Comparison of ENCODE assay signal across 26 cellular contexts in the genomic region with DNA sequence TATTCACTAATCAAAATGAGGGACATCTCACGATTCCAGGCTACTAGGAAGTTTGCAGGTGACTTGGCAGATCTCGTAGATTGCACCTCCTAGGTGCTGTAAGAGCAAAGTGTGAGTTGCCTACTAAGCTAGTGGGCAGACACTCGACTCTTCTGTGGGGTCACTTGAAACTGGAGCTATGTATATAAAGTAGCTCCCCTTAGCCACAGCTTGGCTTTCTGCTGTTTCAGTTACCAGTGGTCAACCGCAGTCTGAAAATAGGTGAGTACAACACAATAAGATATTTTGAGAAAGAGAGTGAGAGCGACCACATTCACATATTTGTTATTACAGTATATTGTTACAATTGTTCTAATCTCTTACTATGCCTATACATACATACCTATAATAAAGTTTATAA. TPM values are rescaled to one million over a fixed set of nuclear protein-coding genes. Genes with fewer than 3 reads are reported as not detected.
"Had no signal": no experiment of that assay in that cellular context is flagged by ENCODE, and none has a peak within 500 bp of the region (broad histone marks: within the 10 kb centered on the region; RNA-seq: fewer than 3 reads in every experiment).

No MANE protein-coding gene starts in this region.

- ATAC-seq: gastroesophageal sphincter; left cardiac atrium; pancreas; right lobe of liver; stimulated activated memory B cell treated with anti-CD40 and anti-IgM and Interleukin-4, amounts not matched to agents 10 μg/mL and 1 μg/mL and 100 μg/mL, for 72 hours; upper lobe of right lung had no signal

- H3K9me3 Mint-ChIP-seq: nephron; stimulated activated memory B cell treated with anti-CD40 and anti-IgM and Interleukin-4, amounts not matched to agents 10 μg/mL and 1 μg/mL and 100 μg/mL, for 72 hours; stimulated activated naive CD8-positive, alpha-beta T cell treated with anti-CD3 and anti-CD28 coated beads, Interleukin-15, Interleukin-2, amounts not matched to agents 100 ng/mL and 50 ng/mL, for 24 hours had no signal

- H3K36me3 ChIP-seq: esophagus muscularis mucosa, gastroesophageal sphincter, left ventricle myocardium inferior, pancreas, prostate gland, right lobe of liver, spleen, tibial nerve, upper lobe of right lung, vagina had no signal

- H3K4me3 ChIP-seq: esophagus muscularis mucosa, gastroesophageal sphincter, left ventricle myocardium inferior, pancreas, prostate gland, right lobe of liver, spleen, tibial nerve, upper lobe of right lung, vagina had no signal

- H3K27me3 ChIP-seq: esophagus muscularis mucosa, gastroesophageal sphincter, pancreas, right lobe of liver, spleen, tibial nerve, upper lobe of right lung, vagina had no signal

- H3K9me3 ChIP-seq: esophagus muscularis mucosa, gastroesophageal sphincter, left ventricle myocardium inferior, pancreas, prostate gland, right lobe of liver, tibial nerve, upper lobe of right lung, vagina had no signal

- H3K4me1 Mint-ChIP-seq: nephron; stimulated activated memory B cell treated with anti-CD40 and anti-IgM and Interleukin-4, amounts not matched to agents 10 μg/mL and 1 μg/mL and 100 μg/mL, for 72 hours had no signal

- DNase-seq: cortex of kidney; effector memory CD4-positive, alpha-beta T cell; foreskin fibroblast; kidney; left cardiac atrium; left ventricle myocardium inferior; occipital lobe; pancreas; right lobe of liver; spleen; stimulated activated CD4-positive, alpha-beta T cell treated with anti-CD3 and anti-CD28 coated beads, Interleukin-15, amount 100 ng/mL, for 24 hours; stimulated activated CD4-positive, alpha-beta T cell treated with anti-CD3 and anti-CD28 coated beads, Interleukin-1b, Interleukin-23, amount 100 ng/mL, for 48 hours; stimulated activated CD4-positive, alpha-beta T cell treated with anti-CD3 and anti-CD28 coated beads, Interleukin-4, amount 100 ng/mL, for 24 hours; upper lobe of right lung had no signal

- H3K27me3 Mint-ChIP-seq: stimulated activated memory B cell treated with anti-CD40 and anti-IgM and Interleukin-4, amounts not matched to agents 10 μg/mL and 1 μg/mL and 100 μg/mL, for 72 hours; stimulated activated naive CD8-positive, alpha-beta T cell treated with anti-CD3 and anti-CD28 coated beads, Interleukin-15, Interleukin-2, amounts not matched to agents 100 ng/mL and 50 ng/mL, for 24 hours had no signal

- H3K4me3 Mint-ChIP-seq: nephron; stimulated activated memory B cell treated with anti-CD40 and anti-IgM and Interleukin-4, amounts not matched to agents 10 μg/mL and 1 μg/mL and 100 μg/mL, for 72 hours; stimulated activated naive CD8-positive, alpha-beta T cell treated with anti-CD3 and anti-CD28 coated beads, Interleukin-15, Interleukin-2, amounts not matched to agents 100 ng/mL and 50 ng/mL, for 24 hours had no signal

- H3K27ac Mint-ChIP-seq: nephron; stimulated activated memory B cell treated with anti-CD40 and anti-IgM and Interleukin-4, amounts not matched to agents 10 μg/mL and 1 μg/mL and 100 μg/mL, for 72 hours; stimulated activated naive CD8-positive, alpha-beta T cell treated with anti-CD3 and anti-CD28 coated beads, Interleukin-15, Interleukin-2, amounts not matched to agents 100 ng/mL and 50 ng/mL, for 24 hours had no signal

- H3K4me1 ChIP-seq: gastroesophageal sphincter, pancreas, prostate gland, right lobe of liver, upper lobe of right lung, vagina had no signal

- H3K36me3 Mint-ChIP-seq: stimulated activated memory B cell treated with anti-CD40 and anti-IgM and Interleukin-4, amounts not matched to agents 10 μg/mL and 1 μg/mL and 100 μg/mL, for 72 hours had no signal

- H3K27ac ChIP-seq: esophagus muscularis mucosa, gastroesophageal sphincter, left ventricle myocardium inferior, pancreas, prostate gland, right lobe of liver, spleen, tibial nerve, upper lobe of right lung, vagina had no signal

RNA-seq across cellular contexts. Expression of gene CTAGE1, which starts 23.3 kb away (rescaled TPM):
- total RNA-seq: esophagus muscularis mucosa, gastroesophageal sphincter, kidney, left cardiac atrium, left ventricle myocardium inferior, lung microvascular endothelial cell, mesenteric fat pad, occipital lobe, pancreas, right lobe of liver, skeletal muscle tissue, spleen, temporal lobe, tibial nerve, upper lobe of right lung, vagina had no signal
- polyA plus RNA-seq: pancreas, spleen had no signal
